14 cellular contexts compared by ENCODE assay signal in the genomic region with DNA sequence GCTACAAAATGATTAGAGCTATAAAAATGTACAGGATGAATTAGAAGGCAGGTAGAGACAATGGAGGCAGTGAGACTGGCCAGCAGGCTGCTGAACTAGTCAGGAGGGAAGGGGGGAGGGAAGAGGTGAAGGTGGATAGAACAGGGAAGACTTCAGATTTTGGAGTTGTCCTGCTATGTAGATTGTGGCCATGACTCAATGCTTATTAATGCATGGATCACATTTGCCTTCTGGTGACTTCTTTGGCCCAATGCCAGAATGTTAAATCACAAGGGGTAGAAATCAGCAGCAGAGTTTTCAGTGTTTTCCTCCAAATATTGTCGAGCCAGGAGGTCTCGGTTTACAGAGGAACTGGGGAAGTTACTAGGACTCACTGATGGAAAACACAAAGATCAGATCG.
DNase-seq lines count a peak whose midpoint lies in the region; ATAC-seq, FAIRE-seq and TF ChIP-seq lines count a peak whose summit lies in the region.
"Had no signal": no experiment of that assay in that cellular context is flagged by ENCODE, and none has a peak within 500 bp of the region (broad histone marks: within the 10 kb centered on the region; RNA-seq: fewer than 3 reads in every experiment).

No MANE protein-coding gene starts in this region.

- no peak overlapping the region for H3K4me3 ChIP-seq in PC-9
- H3K4me3 ChIP-seq in H1 (ENCODE audit: extremely low read depth in 1 of 4, insufficient read depth in 2 of 4, low read depth in 3 of 4, low read length in 4 of 4): no peak overlapping the region
- H3K4me3 ChIP-seq: upper lobe of right lung had no signal

- peak overlapping the region; percentile 10; the same call in 1 of the 2 replicates for H3K4me2 ChIP-seq in PC-9
- H3K4me2 ChIP-seq in H1 (ENCODE audit: insufficient read depth in 1 of 2, low read depth in 2 of 2, low read length in 2 of 2): no peak overlapping the region

- intact Hi-C loops in PC-9 (cut with micrococcal nuclease; ENCODE audit: unreplicated experiment): loop anchor here (5.0 kb wide), 1 partner anchor 57 kb away; no protein-coding TSS in a partner anchor

- CTCF ChIA-PET in PC-9 (lab: Charles Lee): no interaction called here
- CTCF ChIA-PET in H1 (lab: Charles Lee; ENCODE audit: partially characterized antibody): interaction anchor here (0.9 to 3.5 kb wide), 2 partner anchors 8 to 39 kb away, joined by 4 to 13 read pairs; no protein-coding TSS in a partner anchor

- POLR2A ChIA-PET in PC-9 (lab: Charles Lee; ENCODE audit: unreplicated experiment) (no interaction called here), H1 (lab: Charles Lee; ENCODE audit: partially characterized antibody) (no interaction called here)

- H3K23ac ChIP-seq in H1 (ENCODE audit: insufficient read length): no peak overlapping the region

- H3K79me1 ChIP-seq in H1 (ENCODE audit: low read depth, low read length): no peaks in the 10 kb centered on the region

- H3K36me3 ChIP-seq in PC-9 (ENCODE audit: low read depth): no peaks in the 10 kb centered on the region
- H3K36me3 ChIP-seq in H1 (ENCODE audit: control insufficient read depth in 2 of 4, insufficient read depth in 4 of 4, low read length in 3 of 4): no peaks in the 10 kb centered on the region
- H3K36me3 ChIP-seq: upper lobe of right lung had no signal

- no peak overlapping the region for H2BK120ac ChIP-seq in H1 (replicated peaks; ENCODE audit: low read depth, low read length)

- ATAC-seq in GM21381 (IDR thresholded peaks at IDR 0.05; ENCODE audit: unreplicated experiment): no peak
- ATAC-seq in activated T-cell treated with anti-CD3 and anti-CD28 coated beads, Interleukin-2, amount 50 U/mL, for 4 hours: no peak
- ATAC-seq: upper lobe of right lung had no signal

- no peak overlapping the region for H4K8ac ChIP-seq in H1 (ENCODE audit: extremely low read depth, insufficient read depth, low read length)

- no peak overlapping the region for H4K91ac ChIP-seq in H1 (replicated peaks; ENCODE audit: insufficient read length, low read length)

- DNase-seq in EH (ENCODE audit: low read depth): peak; percentile 79
- peak; percentile 6 to 70 for DNase-seq in PC-9
- DNase-seq in H1 (ENCODE audit: low read depth in 1 of 2, low spot score in 2 of 2): no peak
- peak; percentile 57 for DNase-seq in non-pigmented ciliary epithelial cell (ENCODE audit: low read depth)
- no peak for DNase-seq in NCI-H774 (lab: John Stamatoyannopoulos, UW)
- no peak for DNase-seq in middle frontal gyrus (ENCODE audit: extremely low spot score, low spot score)
- DNase-seq in activated T-cell treated with anti-CD3 and anti-CD28 coated beads, Interleukin-2, amount 50 U/mL, for 4 hours: no peak
- DNase-seq: activated naive CD4-positive, alpha-beta T cell treated with anti-CD3 and anti-CD28 coated beads, Interleukin-2, amount 50 U/mL, for 16 hours; effector memory CD4-positive, alpha-beta T cell; NCI-H524; small intestine; upper lobe of right lung had no signal

- H3K56ac ChIP-seq in H1 (replicated peaks; ENCODE audit: insufficient read length, low read depth, low read length): no peak overlapping the region

- H2AFZ ChIP-seq in PC-9 (no peak overlapping the region), H1 (ENCODE audit: low read length) (peak overlapping the region; percentile 80; the same call in 1 of the 2 replicates)

- no peak overlapping the region for H2BK15ac ChIP-seq in H1 (ENCODE audit: low read length)

- H2BK12ac ChIP-seq in H1 (ENCODE audit: low read depth, low read length): no peak overlapping the region

- H3K9ac ChIP-seq in H1 (replicated peaks in 1 of 4; ENCODE audit: extremely low read depth in 1 of 4, low read depth in 3 of 4, low read length in 3 of 4): no peak overlapping the region

- no peak overlapping the region for H2AK5ac ChIP-seq in H1 (ENCODE audit: low read depth, low read length)

- no peak overlapping the region for H3K18ac ChIP-seq in H1 (ENCODE audit: extremely low read depth, low read length)

- H3K4ac ChIP-seq in H1 (replicated peaks; ENCODE audit: insufficient read length, low read depth, low read length): no peak overlapping the region

- FAIRE-seq in H1 (lab: Jason Lieb, UNC): no peak
- FAIRE-seq: GM19239, small intestine had no signal

- H3K4me3 Mint-ChIP-seq in activated T-cell treated with anti-CD3 and anti-CD28 coated beads, Interleukin-2, amount 50 U/mL, for 4 hours: no peak overlapping the region

- H3K27ac ChIP-seq in PC-9 (0 out of 2 replicates have a peak overlapping the region, but pooled peaks have one; percentile 24), H1 (ENCODE audit: low read depth, low read length) (no peak overlapping the region)
- H3K27ac ChIP-seq: upper lobe of right lung had no signal

- WGBS in H1 (ENCODE audit: extremely low coverage in 1 of 2, insufficient coverage in 1 of 2, insufficient read length in 1 of 2, insufficient replicate concordance in 2 of 2, low coverage in 1 of 2, low lambda C conversion rate in 2 of 2, missing lambda C conversion rate in 1 of 2), 2 experiments: 98% methylated on average over 3 of the region's 3 CpGs; no CpG with 5 or more reads in 1 of the 2 experiments

- H4K20me1 ChIP-seq in PC-9 (ENCODE audit: insufficient read depth) (no peaks in the 10 kb centered on the region), H1 (replicated peaks in 1 of 2; ENCODE audit: control insufficient read depth in 1 of 2, insufficient read depth in 2 of 2, low read length in 2 of 2) (no peaks in the 10 kb centered on the region)

- no peak for TF ChIP-seq POLR2A in H1 (IDR thresholded peaks at IDR 0.05; ENCODE audit: control extremely low read depth in 1 of 2, low read depth in 2 of 2, low read length in 2 of 2)

- H3K9me3 Mint-ChIP-seq in activated T-cell treated with anti-CD3 and anti-CD28 coated beads, Interleukin-2, amount 50 U/mL, for 4 hours: peaks cover 4% of the 10 kb centered on the region

- H3K36me3 Mint-ChIP-seq in activated T-cell treated with anti-CD3 and anti-CD28 coated beads, Interleukin-2, amount 50 U/mL, for 4 hours (ENCODE audit: insufficient read depth): no peaks in the 10 kb centered on the region

- H3K79me2 ChIP-seq in PC-9 (ENCODE audit: low read depth) (no peaks in the 10 kb centered on the region), H1 (ENCODE audit: control insufficient read depth in 1 of 2, insufficient read depth in 2 of 2, low read length in 2 of 2) (no peaks in the 10 kb centered on the region)

- no peaks in the 10 kb centered on the region for H3K27me3 ChIP-seq in PC-9 (ENCODE audit: insufficient read depth, low read depth)
- no peaks in the 10 kb centered on the region for H3K27me3 ChIP-seq in H1 (replicated peaks in 1 of 4; ENCODE audit: control insufficient read depth in 3 of 4, extremely low read depth in 1 of 4, insufficient read depth in 3 of 4, low read length in 3 of 4)
- H3K27me3 ChIP-seq: upper lobe of right lung had no signal

- H3K14ac ChIP-seq in H1 (ENCODE audit: insufficient read length): no peak overlapping the region

- TF ChIP-seq CTCF in PC-9 (conservative IDR thresholded peaks at IDR 0.05) (no peak), H1 (IDR thresholded peaks at IDR 0.05; ENCODE audit: control extremely low read depth in 1 of 3, insufficient read depth in 1 of 3, low read depth in 1 of 3, low read length in 3 of 3) (no peak)

- H4K5ac ChIP-seq in H1 (ENCODE audit: insufficient read length, low read depth, low read length): no peak overlapping the region

- peaks cover 5% of the 10 kb centered on the region; the same call in 1 of the 2 replicates for H3F3A ChIP-seq in PC-9 (ENCODE audit: insufficient read depth, low read depth)

- BruUV-seq in PC-9 (replicated peaks; lab: Mats Ljungman, UMichigan): no TSS peak

- H3K9me3 ChIP-seq in PC-9 (ENCODE audit: insufficient read depth, low read depth): no peaks in the 10 kb centered on the region; the same call in 1 of the 2 replicates
- no peaks in the 10 kb centered on the region for H3K9me3 ChIP-seq in H1 (ENCODE audit: insufficient read depth in 2 of 2, low read depth in 1 of 2, low read length in 1 of 2)
- H3K9me3 ChIP-seq: upper lobe of right lung had no signal

- peaks cover 29% of the 10 kb centered on the region for H3K4me1 ChIP-seq in PC-9 (replicated peaks; ENCODE audit: insufficient read depth)
- H3K4me1 ChIP-seq in H1 (replicated peaks in 1 of 4; ENCODE audit: control insufficient read depth in 3 of 4, insufficient read depth in 4 of 4, low read length in 3 of 4): peaks cover 0 to 3% (median 0%) of the 10 kb centered on the region in 4 experiments; a peak in 1 of 7 replicates
- H3K4me1 ChIP-seq: upper lobe of right lung had no signal

- no peaks in the 10 kb centered on the region for H3K27me3 Mint-ChIP-seq in activated T-cell treated with anti-CD3 and anti-CD28 coated beads, Interleukin-2, amount 50 U/mL, for 4 hours (ENCODE audit: low read depth)

- no peaks in the 10 kb centered on the region for H3K23me2 ChIP-seq in H1 (ENCODE audit: low read depth, low read length)

- H3K4me1 Mint-ChIP-seq in activated T-cell treated with anti-CD3 and anti-CD28 coated beads, Interleukin-2, amount 50 U/mL, for 4 hours (ENCODE audit: low read depth): no peaks in the 10 kb centered on the region

- TF ChIP-seq RAD21 in H1 (IDR thresholded peaks at IDR 0.05 in 1 of 2, conservative IDR thresholded peaks at IDR 0.05 in 1 of 2; ENCODE audit: low read depth in 2 of 2, low read length in 2 of 2): no peak

- H2BK5ac ChIP-seq in H1 (ENCODE audit: low read depth, low read length): no peak overlapping the region

- TF ChIP-seq EP300 in H1 (IDR thresholded peaks at IDR 0.05; ENCODE audit: borderline replicate concordance in 1 of 2, low read depth in 2 of 2, low read length in 2 of 2): no peak

- H2BK20ac ChIP-seq in H1 (ENCODE audit: low read length): no peak overlapping the region

- no peaks in the 10 kb centered on the region for H3K9me2 ChIP-seq in PC-9 (ENCODE audit: insufficient read depth)

TF ChIP-seq in H1, 55 proteins besides CTCF, POLR2A, EP300 and RAD21:
- no peak for TF ChIP-seq RXRA (IDR thresholded peaks at IDR 0.05; ENCODE audit: insufficient read depth, low read depth, low read length)
- TF ChIP-seq TBP (IDR thresholded peaks at IDR 0.05; ENCODE audit: low read depth, low read length): no peak
- TF ChIP-seq BRCA1 (IDR thresholded peaks at IDR 0.05; ENCODE audit: low read depth, low read length): no peak
- TF ChIP-seq RNF2 (IDR thresholded peaks at IDR 0.05; ENCODE audit: borderline replicate concordance, low read depth, low read length, missing control alignments, poor library complexity, severe bottlenecking): no peak
- TF ChIP-seq SP1 (IDR thresholded peaks at IDR 0.05; ENCODE audit: low read depth, low read length): no peak
- TF ChIP-seq, protein P1, sequence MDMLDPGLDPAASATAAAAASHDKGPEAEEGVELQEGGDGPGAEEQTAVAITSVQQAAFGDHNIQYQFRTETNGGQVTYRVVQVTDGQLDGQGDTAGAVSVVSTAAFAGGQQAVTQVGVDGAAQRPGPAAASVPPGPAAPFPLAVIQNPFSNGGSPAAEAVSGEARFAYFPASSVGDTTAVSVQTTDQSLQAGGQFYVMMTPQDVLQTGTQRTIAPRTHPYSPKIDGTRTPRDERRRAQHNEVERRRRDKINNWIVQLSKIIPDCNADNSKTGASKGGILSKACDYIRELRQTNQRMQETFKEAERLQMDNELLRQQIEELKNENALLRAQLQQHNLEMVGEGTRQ (IDR thresholded peaks at IDR 0.05; ENCODE audit: low read length): no peak
- TF ChIP-seq PHF8 (conservative IDR thresholded peaks at IDR 0.05; ENCODE audit: low read depth, low read length): no peak

Comparison
In these comparisons a context has a peak if more than half of its experiments do, and no peak if none do; other contexts are left out.
1. DNase-seq: peak in EH (single experiment), PC-9 (2 of 2) and non-pigmented ciliary epithelial cell (single experiment); none in H1 (0 of 2), NCI-H774 (single experiment), middle frontal gyrus (single experiment) and activated T-cell treated with anti-CD3 and anti-CD28 coated beads, Interleukin-2, amount 50 U/mL, for 4 hours (single experiment).